Comparison of ENCODE assay signal across 21 cellular contexts in genomic region chr2:126950499-126950898, GRCh38. TPM values are rescaled to one million over a fixed set of nuclear protein-coding genes. Genes with fewer than 3 reads are reported as not detected.
"Had no signal": no experiment of that assay in that cellular context is flagged by ENCODE, and none has a peak within 500 bp of the region (broad histone marks: within the 10 kb centered on the region; RNA-seq: fewer than 3 reads in every experiment).

No MANE protein-coding gene starts in this region.

- FAIRE-seq: small intestine had no signal

- DNase-seq: cortex of kidney; dorsolateral prefrontal cortex; effector CD8-positive, alpha-beta T cell; foreskin melanocyte; head of caudate nucleus; mammary epithelial cell; mucosa of descending colon; naive thymus-derived CD8-positive, alpha-beta T cell; psoas muscle; small intestine; stimulated activated CD4-positive, alpha-beta T cell treated with anti-CD3 and anti-CD28 coated beads, Interleukin-12 subunit alpha, Interleukin-12 subunit beta, amount 100 ng/mL, for 4 hours; stimulated activated naive CD4-positive, alpha-beta T cell treated with Interleukin-2 at 50 U/mL for 16 hours; trophoblast cell had no signal

- H3K27me3 ChIP-seq: hepatocyte, neutrophil had no signal

- H3K4me2 ChIP-seq: hepatocyte had no signal

- H3K27ac ChIP-seq: dorsolateral prefrontal cortex, hepatocyte, neutrophil, psoas muscle had no signal

- H3K4me3 ChIP-seq: dorsolateral prefrontal cortex, hepatocyte, mucosa of descending colon, psoas muscle had no signal

- ATAC-seq: mucosa of descending colon; naive thymus-derived CD8-positive, alpha-beta T cell; psoas muscle had no signal

- H3K4me3 Mint-ChIP-seq: naive thymus-derived CD8-positive, alpha-beta T cell had no signal

- H3K79me2 ChIP-seq: hepatocyte had no signal

- H3K36me3 ChIP-seq: neutrophil had no signal

- H3K27ac Mint-ChIP-seq: naive thymus-derived CD8-positive, alpha-beta T cell had no signal

- H2AFZ ChIP-seq: hepatocyte had no signal

- H3K9me3 ChIP-seq: mucosa of descending colon, neutrophil, psoas muscle had no signal

- H3K4me1 ChIP-seq: psoas muscle had no signal

RNA-seq across cellular contexts. Expression of gene TEX51, which starts 51.8 kb away (rescaled TPM):
- total RNA-seq: dorsolateral prefrontal cortex; hepatocyte; kidney epithelial cell; liver; mammary epithelial cell; mucosa of descending colon; naive thymus-derived CD8-positive, alpha-beta T cell; osteoblast; psoas muscle; urinary bladder had no signal
- polyA plus RNA-seq: esophagus; hepatocyte; liver; mammary epithelial cell; naive thymus-derived CD8-positive, alpha-beta T cell; neural cell; psoas muscle; small intestine; urinary bladder had no signal
